ENCODE assay signal across 17 cellular contexts in genomic region chr19:2213799-2214198, GRCh38. TPM values are rescaled to one million over a fixed set of nuclear protein-coding genes. Genes with fewer than 3 reads are reported as not detected.
A peak's percentile ranks its signal among the peaks of the same experiment; 100 is the strongest.
DNase-seq lines count a peak whose midpoint lies in the region; TF ChIP-seq lines count a peak whose summit lies in the region.
"Had no signal": no experiment of that assay in that cellular context is flagged by ENCODE, and none has a peak within 500 bp of the region (broad histone marks: within the 10 kb centered on the region; RNA-seq: fewer than 3 reads in every experiment).

No MANE protein-coding gene starts in this region.

- peak overlapping the region in 2 of 11 experiments; percentile 17 to 36; a peak in 3 of 22 replicates for H3K27ac ChIP-seq in BLaER1 treated with 17β-estradiol and CSF1 and Interleukin-3, amounts not matched to agents 10 nM and 100 nM
- H3K27ac ChIP-seq in Peyer's patch, result peak overlapping the region; percentile 5 to 97 (median 82)
- H3K27ac ChIP-seq: cardiac muscle cell, SK-N-MC had no signal

- H3K27me3 ChIP-seq in BLaER1 treated with 17β-estradiol and CSF1 and Interleukin-3, amounts not matched to agents 10 nM and 100 nM, result peaks cover 0 to 5% (median 0%) of the 10 kb centered on the region in 11 experiments; a peak in 1 of 22 replicates
- H3K27me3 ChIP-seq in Peyer's patch (no peaks in the 10 kb centered on the region), HAP-1 (ENCODE audit: low read depth) (no peaks in the 10 kb centered on the region)
- H3K27me3 ChIP-seq: cardiac muscle cell, left lung had no signal

- in situ Hi-C loops in HAP-1 (cut with MboI; ENCODE audit: low sequenced_read_pairs), result no loop called here

- peaks cover 87 to 100% (median 98%) of the 10 kb centered on the region in 11 experiments for H4K20me1 ChIP-seq in BLaER1 treated with 17β-estradiol and CSF1 and Interleukin-3, amounts not matched to agents 10 nM and 100 nM

- peak overlapping the region; percentile 56 to 87 (median 75); a peak in 20 of 22 replicates for H3K4me2 ChIP-seq in BLaER1 treated with 17β-estradiol and CSF1 and Interleukin-3, amounts not matched to agents 10 nM and 100 nM

- peaks cover 87 to 100% (median 95%) of the 10 kb centered on the region in 11 experiments for H3K36me3 ChIP-seq in BLaER1 treated with 17β-estradiol and CSF1 and Interleukin-3, amounts not matched to agents 10 nM and 100 nM
- H3K36me3 ChIP-seq in Peyer's patch (peaks cover 0 to 85% (median 0%) of the 10 kb centered on the region in 3 donors), HAP-1 (replicated peaks) (peaks cover 88% of the 10 kb centered on the region)

- H3K9me3 ChIP-seq in BLaER1 treated with 17β-estradiol and CSF1 and Interleukin-3, amounts not matched to agents 10 nM and 100 nM (replicated peaks in 1 of 11), result no peaks in the 10 kb centered on the region
- no peaks in the 10 kb centered on the region for H3K9me3 ChIP-seq in Peyer's patch
- no peaks in the 10 kb centered on the region for H3K9me3 ChIP-seq in HAP-1
- H3K9me3 ChIP-seq: left lung had no signal

- no peak for TF ChIP-seq POLR2A in Peyer's patch (IDR thresholded peaks at IDR 0.05)

- H3K9ac ChIP-seq in BLaER1 treated with 17β-estradiol and CSF1 and Interleukin-3, amounts not matched to agents 10 nM and 100 nM, result peak overlapping the region in 6 of 11 experiments; percentile 3 to 41 (median 28); a peak in 7 of 22 replicates

- no peak overlapping the region for H3K4me3 ChIP-seq in BLaER1 treated with 17β-estradiol and CSF1 and Interleukin-3, amounts not matched to agents 10 nM and 100 nM
- H3K4me3 ChIP-seq in Peyer's patch (peak overlapping the region in 2 of 4 donors; percentile 20 to 48), skeletal muscle cell (ENCODE audit: low read depth, low read length) (no peak overlapping the region), HAP-1 (no peak overlapping the region)
- H3K4me3 ChIP-seq: cardiac muscle cell, left lung, SK-N-MC had no signal

- TF ChIP-seq CTCF in Peyer's patch (IDR thresholded peaks at IDR 0.05), result no peak

- intact Hi-C loops in head of caudate nucleus (cut with DNase I), result no loop called here
- intact Hi-C loops in posterior vena cava (cut with DNase I), result loop anchor here in 1 of 2 donors (1.0 kb wide), 1 partner anchor 16 kb away; no protein-coding TSS in a partner anchor

- peaks cover 36 to 91% (median 74%) of the 10 kb centered on the region in 10 experiments for H3K4me1 ChIP-seq in BLaER1 treated with 17β-estradiol and CSF1 and Interleukin-3, amounts not matched to agents 10 nM and 100 nM
- H3K4me1 ChIP-seq in Peyer's patch (peaks cover 0 to 15% (median 1%) of the 10 kb centered on the region in 4 donors), HAP-1 (no peaks in the 10 kb centered on the region)

- peak in 1 of 3 donors; percentile 70 for DNase-seq in Peyer's patch
- peak in 36 of 42 donors; percentile 20 to 78 (median 47) for DNase-seq in head of caudate nucleus
- peak; percentile 56 for DNase-seq in skeletal muscle cell (ENCODE audit: low read depth)
- no peak for DNase-seq in posterior vena cava (ENCODE audit: low spot score)
- DNase-seq in HAP-1 (ENCODE audit: low spot score in 2 of 2), result no peak
- DNase-seq in NCI-H82 (lab: John Stamatoyannopoulos, UW), result no peak
- DNase-seq in kidney tubule cell (ENCODE audit: low spot score), result no peak
- DNase-seq: activated CD4-positive, alpha-beta T cell treated with anti-CD3 and anti-CD28 coated beads, Interleukin-2, amount 10 ng/mL, durations not matched to agents 7 days and 5 days; activated T-cell treated with anti-CD3 and anti-CD28 coated beads, Interleukin-2, amount 50 U/mL, for 4 hours; effector CD4-positive, alpha-beta T cell; naive thymus-derived CD4-positive, alpha-beta T cell; NCI-H187 had no signal

RNA-seq across cellular contexts. Expression of gene PLEKHJ1, which starts 22.3 kb away (rescaled TPM):
- total RNA-seq in Peyer's patch (100 to 1,000 TPM; 156 to 298 (median 227) TPM), posterior vena cava (10 to 100 TPM; 24.3 to 27.6 TPM)

RNA-seq across cellular contexts. Expression of gene SF3A2, which starts 22.8 kb away (rescaled TPM):
- total RNA-seq in Peyer's patch (100 to 1,000 TPM in 1 of 4 donors, 10 to 100 TPM in 3; 38.7 to 133 (median 72.3) TPM), posterior vena cava (10 to 100 TPM; 35.0 to 36.6 TPM)

RNA-seq across cellular contexts. Expression of gene AMH, which starts 35.3 kb away (rescaled TPM):
- total RNA-seq in Peyer's patch, result 1 to 10 TPM in 2 of 4 donors, under 1 TPM in 1, not detected in 1; 0.95 to 4.7 (median 1.6) TPM
- 1 to 10 TPM in 1 of 2 donors, under 1 TPM in 1; 0.46 to 1.1 TPM for total RNA-seq in posterior vena cava

RNA-seq across cellular contexts. Expression of gene JSRP1, which starts 42.4 kb away (rescaled TPM):
- total RNA-seq in Peyer's patch (not detected), posterior vena cava (not detected)
- total RNA-seq: NCI-H460 had no signal

RNA-seq across cellular contexts. Expression of gene DOT1L, which starts 50.1 kb away (rescaled TPM):
- total RNA-seq in Peyer's patch (100 to 1,000 TPM in 1 of 4 donors, 10 to 100 TPM in 3; 67.8 to 167 (median 74.0) TPM), posterior vena cava (10 to 100 TPM; 14.7 to 23.3 TPM)

Comparison
In these comparisons a context has a peak if more than half of its experiments do, and no peak if none do; other contexts are left out.
1. DNase-seq: peak in head of caudate nucleus (36 of 42) and skeletal muscle cell (single experiment); none in posterior vena cava (single experiment), HAP-1 (0 of 2), NCI-H82 (single experiment) and kidney tubule cell (single experiment).
2. RNA of gene PLEKHJ1, which starts 22.3 kb away (total RNA-seq): 156 to 298 TPM in Peyer's patch; 24.3 to 27.6 TPM in posterior vena cava; every median in the first group is over 4 times any median in the second.